ENCODE assay signal across 8 cellular contexts in the genomic region with DNA sequence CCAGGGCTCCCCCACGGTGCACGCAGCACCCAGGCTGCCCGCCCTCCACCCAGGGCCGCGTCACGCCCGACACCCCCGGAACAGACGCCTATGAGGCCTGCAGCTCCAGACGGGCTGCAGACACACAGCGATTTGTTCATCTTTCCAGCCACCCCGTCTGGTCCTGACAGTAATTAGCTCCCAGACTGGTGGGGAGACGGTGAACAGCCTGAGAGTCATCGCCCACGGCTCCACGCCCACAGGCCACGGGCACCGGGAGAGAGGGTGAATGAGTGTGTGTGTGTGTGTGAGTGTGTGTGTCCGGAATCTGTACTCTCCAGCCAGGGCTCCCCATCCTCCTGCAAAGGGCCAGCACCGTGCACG. TPM values are rescaled to one million over a fixed set of nuclear protein-coding genes. Genes with fewer than 3 reads are reported as not detected.
DNase-seq lines count a peak whose midpoint lies in the region; ATAC-seq and TF ChIP-seq lines count a peak whose summit lies in the region.

No MANE protein-coding gene starts in this region.

- no peaks in the 10 kb centered on the region for H3K36me3 Mint-ChIP-seq in chondrocyte (ENCODE audit: low read depth)
- no peaks in the 10 kb centered on the region for H3K36me3 Mint-ChIP-seq in naive thymus-derived CD8-positive, alpha-beta T cell

- ATAC-seq in naive thymus-derived CD8-positive, alpha-beta T cell = peak in 1 of 2 donors; percentile 3
- ATAC-seq in GM21786 (IDR thresholded peaks at IDR 0.05; ENCODE audit: unreplicated experiment) = no peak

- no peaks in the 10 kb centered on the region for H3K9me3 ChIP-seq in BE2C

- H3K36me3 ChIP-seq in BE2C = no peaks in the 10 kb centered on the region

- POLR2A ChIA-PET in naive thymus-derived CD8-positive, alpha-beta T cell (lab: Charles Lee) = interaction anchor here (0.6 to 8.1 kb wide), 3 partner anchors 17 to 118 kb away, joined by 5 to 112 read pairs (median 11); partner anchors contain the start of gene GADD45B

- peaks cover 18% of the 10 kb centered on the region for H3K27me3 ChIP-seq in BE2C

- H3K4me1 Mint-ChIP-seq in chondrocyte (ENCODE audit: low read depth) = peaks cover 70% of the 10 kb centered on the region
- peaks cover 10 to 44% (median 36%) of the 10 kb centered on the region in 4 donors for H3K4me1 Mint-ChIP-seq in naive thymus-derived CD8-positive, alpha-beta T cell

- H3K4me3 Mint-ChIP-seq in chondrocyte (ENCODE audit: unreplicated experiment) = peak overlapping the region; percentile 61
- peak overlapping the region; percentile 57 to 85 (median 80) for H3K4me3 Mint-ChIP-seq in naive thymus-derived CD8-positive, alpha-beta T cell

- H3K27me3 Mint-ChIP-seq in chondrocyte (ENCODE audit: low read depth) = no peaks in the 10 kb centered on the region
- peaks cover 3 to 46% (median 15%) of the 10 kb centered on the region in 5 donors for H3K27me3 Mint-ChIP-seq in naive thymus-derived CD8-positive, alpha-beta T cell

- peak; percentile 43 for DNase-seq in BE2C
- no peak for DNase-seq in LNCaP clone FGC (ENCODE audit: low read depth)
- no peak for DNase-seq in chondrocyte (ENCODE audit: low spot score)
- no peak for DNase-seq in naive thymus-derived CD8-positive, alpha-beta T cell
- no peak for DNase-seq in amniotic stem cell (lab: John Stamatoyannopoulos, UW)
- DNase-seq in stimulated activated CD4-positive, alpha-beta T cell treated with anti-CD3 and anti-CD28 coated beads, Interleukin-12 subunit alpha, Interleukin-12 subunit beta, amount 100 ng/mL, for 4 hours = no peak
- no peak for DNase-seq in central memory CD4-positive, alpha-beta T cell

- H3K27ac Mint-ChIP-seq in chondrocyte (ENCODE audit: unreplicated experiment) = peak overlapping the region; percentile 99
- peak overlapping the region in 5 of 10 donors; percentile 30 to 72 (median 68) for H3K27ac Mint-ChIP-seq in naive thymus-derived CD8-positive, alpha-beta T cell

- H3K9me3 Mint-ChIP-seq in chondrocyte (ENCODE audit: low read depth) = peaks cover 3% of the 10 kb centered on the region
- no peaks in the 10 kb centered on the region for H3K9me3 Mint-ChIP-seq in naive thymus-derived CD8-positive, alpha-beta T cell

- TF ChIP-seq CTCF in BE2C (IDR thresholded peaks at IDR 0.05; ENCODE audit: low read depth, low read length) (no peak), LNCaP clone FGC (IDR thresholded peaks at IDR 0.05; ENCODE audit: control insufficient read depth, extremely low read depth, insufficient read depth) (no peak), chondrocyte (IDR thresholded peaks at IDR 0.05) (no peak)

- H3K4me1 ChIP-seq in BE2C = no peaks in the 10 kb centered on the region

- H3K4me3 ChIP-seq in BE2C (ENCODE audit: low read depth, low read length) (peak overlapping the region; percentile 57), LNCaP clone FGC (ENCODE audit: low read depth, low read length) (peak overlapping the region; percentile 56)

RNA-seq across cellular contexts. Expression of gene GADD45B, which starts 18.1 kb away (rescaled TPM):
- 18.1 TPM for polyA plus RNA-seq in BE2C (2012; ENCODE audit: insufficient read depth, insufficient read length, low read depth)
- 177 to 258 TPM (median 181 TPM) in 3 replicates for total RNA-seq in chondrocyte
- 100 to 1,000 TPM; 108 to 115 TPM for total RNA-seq in naive thymus-derived CD8-positive, alpha-beta T cell
- polyA plus RNA-seq in naive thymus-derived CD8-positive, alpha-beta T cell = 10 to 100 TPM; 41.0 to 57.3 (median 43.8) TPM

RNA-seq across cellular contexts. Expression of gene LMNB2, which starts 37.3 kb away (rescaled TPM):
- polyA plus RNA-seq in BE2C (2012; ENCODE audit: insufficient read depth, insufficient read length, low read depth) = 111 TPM
- total RNA-seq in chondrocyte = 35.5 to 56.0 TPM (median 36.6 TPM) in 3 replicates
- total RNA-seq in naive thymus-derived CD8-positive, alpha-beta T cell = 10 to 100 TPM; 17.3 to 19.6 TPM
- 10 to 100 TPM in 1 of 3 donors, 1 to 10 TPM in 2; 5.4 to 10.5 (median 7.4) TPM for polyA plus RNA-seq in naive thymus-derived CD8-positive, alpha-beta T cell
